8 cellular contexts compared by ENCODE assay signal in the genomic region with DNA sequence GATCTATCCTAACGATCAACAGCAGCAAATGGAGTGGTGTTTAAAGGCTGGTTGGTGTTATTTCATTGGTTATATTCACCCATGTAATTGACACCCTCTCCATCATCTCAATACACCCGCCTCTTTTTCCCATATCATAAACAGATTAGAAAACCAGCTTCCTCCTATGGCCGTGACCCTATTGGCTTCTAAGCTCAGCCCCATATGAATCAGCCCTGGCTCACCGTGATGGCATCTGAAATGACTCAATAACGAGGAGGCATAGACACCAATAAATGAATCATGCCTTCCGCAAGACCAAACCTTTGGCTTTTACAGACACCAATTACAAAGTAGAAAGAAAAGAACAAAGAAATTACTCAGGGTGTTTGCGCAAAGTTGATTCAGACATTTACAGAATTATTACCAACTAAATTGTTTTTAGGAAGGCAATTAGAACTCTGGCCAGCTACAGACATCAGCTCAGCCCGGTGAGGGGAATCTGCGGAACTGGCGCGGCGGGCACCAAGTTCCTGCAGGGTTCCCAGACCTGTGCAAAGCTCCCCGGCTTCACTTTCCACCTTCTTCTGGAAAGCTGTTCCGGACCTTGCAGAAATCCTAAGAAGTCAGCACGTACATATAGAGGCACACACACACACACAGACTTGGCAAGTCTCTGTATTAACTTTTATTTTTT. TPM values are rescaled to one million over a fixed set of nuclear protein-coding genes. Genes with fewer than 3 reads are reported as not detected.
DNase-seq lines count a peak whose midpoint lies in the region; ATAC-seq and TF ChIP-seq lines count a peak whose summit lies in the region.

No MANE protein-coding gene starts in this region.

- POLR2A ChIA-PET in OCI-LY7 (lab: Charles Lee), result interaction anchor here (0.9 to 2.1 kb wide), 3 partner anchors 15 to 66 kb away, joined by 3 to 15 read pairs (median 4); no protein-coding TSS in a partner anchor

- ATAC-seq in left lung (peak; percentile 45), GM21526 (IDR thresholded peaks at IDR 0.05; ENCODE audit: low FRiP score, unreplicated experiment) (no peak)

- CTCF ChIA-PET in OCI-LY7 (lab: Charles Lee; ENCODE audit: unreplicated experiment), result interaction anchor here (2.3 kb wide), 1 partner anchor 16 kb away, joined by 15 read pairs; no protein-coding TSS in a partner anchor

- H3K4me3 ChIP-seq in AG09309 (ENCODE audit: control insufficient read depth, low read depth, low read length) (no peak overlapping the region; the same call in 1 of the 2 replicates), OCI-LY7 (ENCODE audit: low read depth, low read length, poor library complexity, severe bottlenecking) (no peak overlapping the region), left lung (no peak overlapping the region), tibial artery (no peak overlapping the region)

- no peaks in the 10 kb centered on the region for H3K36me3 ChIP-seq in OCI-LY7 (ENCODE audit: insufficient read depth, low read length)
- no peaks in the 10 kb centered on the region for H3K36me3 ChIP-seq in left lung
- H3K36me3 ChIP-seq in tibial artery, result no peaks in the 10 kb centered on the region

- peaks cover 44% of the 10 kb centered on the region; the same call in 1 of the 2 replicates for H3K79me2 ChIP-seq in OCI-LY7 (ENCODE audit: insufficient read depth, low read depth, low read length)

- no peaks in the 10 kb centered on the region for H3K9me2 ChIP-seq in OCI-LY7 (ENCODE audit: insufficient read depth, low read length)

- peaks cover 14% of the 10 kb centered on the region; the same call in 1 of the 2 replicates for H4K20me1 ChIP-seq in OCI-LY7 (ENCODE audit: insufficient read depth, low read length)

- H3K27ac ChIP-seq in OCI-LY7 (ENCODE audit: low read depth, low read length, poor library complexity, severe bottlenecking) (no peak overlapping the region), left lung (peak overlapping the region in 1 of 2 donors; percentile 19), tibial artery (peak overlapping the region; percentile 9 to 36)

- intact Hi-C loops in OCI-LY7 (cut with micrococcal nuclease; ENCODE audit: unreplicated experiment), result no loop called here
- intact Hi-C loops in left lung (cut with DNase I), result no loop called here
- intact Hi-C loops in tibial artery (cut with DNase I; ENCODE audit: low total_unique reads), result no loop called here

- DNase-seq in AG09309 (ENCODE audit: low read depth) (peak; percentile 95), OCI-LY7 (ENCODE audit: low spot score) (no peak), left lung (no peak), tibial artery (no peak), occipital lobe (lab: John Stamatoyannopoulos, UW) (no peak), NCI-H748 (lab: John Stamatoyannopoulos, UW; ENCODE audit: unreplicated experiment) (no peak)
- DNase-seq in activated naive CD4-positive, alpha-beta T cell treated with anti-CD3 and anti-CD28 coated beads, Interleukin-2, amount 50 U/mL, for 16 hours, result peak; percentile 75

- BruUV-seq in OCI-LY7 (replicated peaks; lab: Mats Ljungman, UMichigan), result no TSS peak

- no peak for TF ChIP-seq CTCF in AG09309 (IDR thresholded peaks at IDR 0.05; ENCODE audit: control insufficient read depth, insufficient read depth, low read depth, low read length, missing control alignments)
- no peak for TF ChIP-seq CTCF in OCI-LY7 (conservative IDR thresholded peaks at IDR 0.05; ENCODE audit: low read length)
- no peak for TF ChIP-seq CTCF in left lung (IDR thresholded peaks at IDR 0.05)
- no peak for TF ChIP-seq CTCF in tibial artery (IDR thresholded peaks at IDR 0.05)

- H3K9me3 ChIP-seq in OCI-LY7 (ENCODE audit: low read length) (no peaks in the 10 kb centered on the region), left lung (no peaks in the 10 kb centered on the region), tibial artery (no peaks in the 10 kb centered on the region)

- H2AFZ ChIP-seq in OCI-LY7 (ENCODE audit: low read length), result no peak overlapping the region

- H3K4me1 ChIP-seq in OCI-LY7 (ENCODE audit: insufficient read depth, low read length, poor library complexity, severe bottlenecking) (peaks cover 67% of the 10 kb centered on the region), left lung (peaks cover 18 to 31% of the 10 kb centered on the region in 2 donors), tibial artery (peaks cover 0 to 100% (median 68%) of the 10 kb centered on the region in 4 donors)

- H3K4me2 ChIP-seq in OCI-LY7 (ENCODE audit: low read length), result peak overlapping the region; percentile 86

- H3K27me3 ChIP-seq in left lung, result no peaks in the 10 kb centered on the region
- H3K27me3 ChIP-seq in tibial artery, result no peaks in the 10 kb centered on the region

RNA-seq across cellular contexts. Expression of a gene that starts 11.5 kb away (rescaled TPM):
- 1.4 and 1.8 TPM in 2 replicates for total RNA-seq in OCI-LY7 (2014; rRNA removed; shearing (Covaris generic))
- total RNA-seq in OCI-LY7 (2022), result 3.7 and 4.3 TPM in 2 replicates
- total RNA-seq in left lung, result 100 to 1,000 TPM in 1 of 2 donors, 10 to 100 TPM in 1; 41.0 to 109 TPM
- 8.3 TPM for total RNA-seq in occipital lobe

Comparison
In these comparisons a context has a peak if more than half of its experiments do, and no peak if none do; other contexts are left out.
1. DNase-seq: peak in AG09309 (single experiment) and activated naive CD4-positive, alpha-beta T cell treated with anti-CD3 and anti-CD28 coated beads, Interleukin-2, amount 50 U/mL, for 16 hours (single experiment); none in OCI-LY7 (single experiment), left lung (0 of 2), tibial artery (0 of 2), occipital lobe (single experiment) and NCI-H748 (single experiment).